In genomic region chr6:113414511-113414910, GRCh38 we compare ENCODE assay signal across 8 cellular contexts.
DNase-seq lines count a peak whose midpoint lies in the region; FAIRE-seq and TF ChIP-seq lines count a peak whose summit lies in the region.

No MANE protein-coding gene starts in this region.

- peak; percentile 80 for TF ChIP-seq CTCF in choroid plexus epithelial cell (conservative IDR thresholded peaks at IDR 0.05; ENCODE audit: low read depth, low read length)

- no peak overlapping the region for H3K23ac ChIP-seq in mesenchymal stem cell (ENCODE audit: low read length in 2 of 2)

- H3K18ac ChIP-seq in mesenchymal stem cell (ENCODE audit: low read depth in 1 of 2, low read length in 2 of 2), result no peak overlapping the region

- H3K79me1 ChIP-seq in mesenchymal stem cell (replicated peaks; ENCODE audit: low read length, poor library complexity, severe bottlenecking), result no peaks in the 10 kb centered on the region

- H3K9me3 ChIP-seq in mesenchymal stem cell (ENCODE audit: control insufficient read depth, low read length), result no peaks in the 10 kb centered on the region

- H2BK5ac ChIP-seq in mesenchymal stem cell (ENCODE audit: low read depth, low read length, poor library complexity, severe bottlenecking), result no peak overlapping the region

- no peak overlapping the region for H3K14ac ChIP-seq in mesenchymal stem cell (ENCODE audit: low read length in 2 of 2)

- no peak overlapping the region for H4K8ac ChIP-seq in mesenchymal stem cell (ENCODE audit: low read length)

- WGBS in mesenchymal stem cell, result no CpG with 5 or more reads among the region's 3 CpGs

- H4K91ac ChIP-seq in mesenchymal stem cell (ENCODE audit: low read length), result no peak overlapping the region

- H2AK5ac ChIP-seq in mesenchymal stem cell (ENCODE audit: low read length, severe bottlenecking), result no peak overlapping the region

- H2BK15ac ChIP-seq in mesenchymal stem cell (ENCODE audit: low read depth, poor library complexity, severe bottlenecking), result no peak overlapping the region

- H3K27me3 ChIP-seq in mesenchymal stem cell (ENCODE audit: control insufficient read depth in 1 of 2, insufficient read depth in 1 of 2, low read length in 2 of 2), result no peaks in the 10 kb centered on the region

- no peak overlapping the region for H2BK12ac ChIP-seq in mesenchymal stem cell (ENCODE audit: low read length in 2 of 2)

- no peak for FAIRE-seq in GM12891 (lab: Jason Lieb, UNC)

- H3K4me3 ChIP-seq in choroid plexus epithelial cell (ENCODE audit: low read depth, low read length), result no peak overlapping the region
- no peak overlapping the region for H3K4me3 ChIP-seq in mesenchymal stem cell (ENCODE audit: insufficient read depth in 1 of 2, low read depth in 1 of 2, low read length in 2 of 2)

- H3K4ac ChIP-seq in mesenchymal stem cell (ENCODE audit: low read depth in 1 of 2, low read length in 2 of 2), result no peak overlapping the region

- H3K27ac ChIP-seq in mesenchymal stem cell (ENCODE audit: low read length, poor library complexity, severe bottlenecking), result no peak overlapping the region

- in situ Hi-C loops in Caki2 (cut with HindIII; ENCODE audit: low pct_unique_long_range_greater_than_20kb, low sequenced_read_pairs), result no loop called here

- peaks cover 2% of the 10 kb centered on the region for H3K4me1 ChIP-seq in mesenchymal stem cell (ENCODE audit: control insufficient read depth, insufficient read depth, low read depth, low read length)

- no peak for TF ChIP-seq POLR2A in GM12891 (IDR thresholded peaks at IDR 0.05; ENCODE audit: low read depth, low read length)

- H3K36me3 ChIP-seq in mesenchymal stem cell (ENCODE audit: control insufficient read depth in 1 of 2, insufficient read depth in 2 of 2, low read depth in 1 of 2, low read length in 2 of 2), result no peaks in the 10 kb centered on the region

- peak overlapping the region; percentile 84 for H3K9ac ChIP-seq in mesenchymal stem cell (ENCODE audit: low read length)

- H2AFZ ChIP-seq in mesenchymal stem cell (ENCODE audit: low read depth, low read length), result no peak overlapping the region

- no peak overlapping the region for H2BK120ac ChIP-seq in mesenchymal stem cell (ENCODE audit: low read depth, low read length)

- DNase-seq in Caki2 (ENCODE audit: low read depth), result peak; percentile 44
- peak; percentile 28 for DNase-seq in NCI-H1694 treated with DMSO at 0.1 percent for 48 hours (lab: John Stamatoyannopoulos, UW)
- DNase-seq in choroid plexus epithelial cell (ENCODE audit: low read depth), result peak; percentile 78
- DNase-seq in mesenchymal stem cell, result peak; percentile 68
- DNase-seq in NCI-H510A (lab: John Stamatoyannopoulos, UW), result no peak
- no peak for DNase-seq in GM12891 (ENCODE audit: insufficient read length, low spot score)
- no peak for DNase-seq in RPMI8226
- no peak for DNase-seq in NCI-H510A treated with DMSO at 0.1 percent for 48 hours (lab: John Stamatoyannopoulos, UW)

- H3K4me2 ChIP-seq in mesenchymal stem cell (ENCODE audit: low read length, poor library complexity, severe bottlenecking), result no peak overlapping the region

TF ChIP-seq in GM12891, 5 proteins besides CTCF, POLR2A, EP300 and RAD21:
- TF ChIP-seq TAF1 (IDR thresholded peaks at IDR 0.05; ENCODE audit: low read depth, low read length) (no peak), SPI1 (IDR thresholded peaks at IDR 0.05; ENCODE audit: low read depth, low read length) (no peak), PAX5 (IDR thresholded peaks at IDR 0.05; ENCODE audit: insufficient read depth, low read length, severe bottlenecking) (no peak), POU2F2 (IDR thresholded peaks at IDR 0.05; ENCODE audit: low read depth, low read length) (no peak), POLR2AphosphoS5 (IDR thresholded peaks at IDR 0.05; ENCODE audit: low read depth, low read length) (no peak)

Comparison
In these comparisons a context has a peak if more than half of its experiments do, and no peak if none do; other contexts are left out.
1. DNase-seq: peak in Caki2 (single experiment), NCI-H1694 treated with DMSO at 0.1 percent for 48 hours (single experiment), choroid plexus epithelial cell (single experiment) and mesenchymal stem cell (single experiment); none in NCI-H510A (single experiment), GM12891 (single experiment), RPMI8226 (single experiment) and NCI-H510A treated with DMSO at 0.1 percent for 48 hours (single experiment).